Comparison of ENCODE assay signal across 1 cellular context in the genomic region with DNA sequence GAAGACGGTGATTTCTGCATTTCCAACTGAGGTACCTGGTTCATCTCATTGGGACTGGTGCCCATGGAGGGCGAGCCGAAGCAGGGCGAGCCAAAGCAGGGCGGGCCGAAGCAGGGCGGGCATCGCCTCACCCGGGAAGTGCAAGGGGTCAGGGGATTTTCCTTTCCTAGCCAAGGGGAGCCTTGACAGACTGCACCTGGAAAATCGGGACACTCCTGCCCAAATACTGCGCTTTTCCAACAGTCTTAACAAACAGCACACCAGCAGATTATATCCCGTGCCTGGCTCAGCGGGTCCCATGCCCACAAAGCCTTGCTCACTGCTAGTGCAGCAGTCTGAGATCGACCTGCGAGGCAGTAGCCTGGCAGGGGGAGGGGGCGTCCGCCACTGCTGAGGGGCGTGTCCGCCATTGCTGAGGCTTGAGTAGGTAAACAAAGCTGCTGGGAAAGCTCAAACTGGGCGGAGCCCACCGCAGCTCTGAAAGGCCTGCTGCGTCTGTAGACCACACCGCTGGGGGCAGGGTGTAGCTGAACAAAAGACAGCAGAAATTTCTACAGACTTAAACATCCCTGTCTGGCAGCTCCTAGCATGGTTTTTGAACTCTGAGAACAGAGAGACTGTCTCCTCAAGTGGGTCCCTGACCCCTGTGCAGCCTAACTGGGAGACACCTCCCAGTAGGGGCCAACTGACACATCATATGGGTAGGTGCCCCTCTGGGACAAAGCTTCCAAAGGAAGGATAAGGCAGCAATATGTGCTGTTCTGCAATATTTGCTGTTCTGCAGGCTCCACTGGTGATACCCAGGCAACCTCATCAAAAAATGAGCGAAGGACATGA.
TF ChIP-seq lines count a peak whose summit lies in the region.

No MANE protein-coding gene starts in this region.

TF ChIP-seq in HepG2, 621 proteins besides CTCF, POLR2A, EP300 and RAD21 (continued from another document and continues in another):
- TF ChIP-seq ZNF101 (CRISPR knock-in tag; IDR thresholded peaks at IDR 0.05; ENCODE audit: borderline replicate concordance, low read depth) (no peak), JDP2 (CRISPR knock-in tag; IDR thresholded peaks at IDR 0.05; ENCODE audit: borderline replicate concordance) (no peak), ZMYM2 (CRISPR knock-in tag; IDR thresholded peaks at IDR 0.05) (0 out of 2 replicates have a peak, but pooled peaks have one; percentile 61), ZNF790 (CRISPR knock-in tag; IDR thresholded peaks at IDR 0.05; ENCODE audit: borderline replicate concordance) (no peak), ZZZ3 (CRISPR knock-in tag; IDR thresholded peaks at IDR 0.05; ENCODE audit: borderline replicate concordance) (no peak), KMT2B (CRISPR knock-in tag; IDR thresholded peaks at IDR 0.05) (peak; percentile 79), DNMT1 (CRISPR knock-in tag; IDR thresholded peaks at IDR 0.05) (no peak), ZNF24 (IDR thresholded peaks at IDR 0.05) (no peak), PRPF4 (IDR thresholded peaks at IDR 0.05; ENCODE audit: low read depth, low read length, poor library complexity, severe bottlenecking) (peak; percentile 82), CBX1 (IDR thresholded peaks at IDR 0.05; ENCODE audit: low read depth) (no peak), ZNF468 (CRISPR knock-in tag; IDR thresholded peaks at IDR 0.05) (no peak), KAT2B (IDR thresholded peaks at IDR 0.05; ENCODE audit: borderline replicate concordance, low read depth, low read length) (no peak), SMYD3 (CRISPR knock-in tag; IDR thresholded peaks at IDR 0.05) (no peak), ZNF263 (CRISPR knock-in tag; IDR thresholded peaks at IDR 0.05) (no peak), ZNF619 (CRISPR knock-in tag; IDR thresholded peaks at IDR 0.05) (no peak), RARA (CRISPR knock-in tag; IDR thresholded peaks at IDR 0.05) (peak; percentile 23; the same call in 1 of the 2 replicates), MZF1 (CRISPR knock-in tag; IDR thresholded peaks at IDR 0.05; ENCODE audit: borderline replicate concordance) (no peak), ZNF232 (CRISPR knock-in tag; IDR thresholded peaks at IDR 0.05; ENCODE audit: borderline replicate concordance) (no peak), ZFP36 (IDR thresholded peaks at IDR 0.05; ENCODE audit: borderline replicate concordance, low read depth, low read length, partially characterized antibody) (no peak), FOXK1 (CRISPR knock-in tag; IDR thresholded peaks at IDR 0.05; ENCODE audit: borderline replicate concordance, low read depth) (peak; percentile 96), DPF2 (CRISPR knock-in tag; IDR thresholded peaks at IDR 0.05; ENCODE audit: borderline replicate concordance, low read depth) (0 out of 2 replicates have a peak, but pooled peaks have one; percentile 42), MAFG (CRISPR knock-in tag; IDR thresholded peaks at IDR 0.05) (no peak), ZNF296 (CRISPR knock-in tag; conservative IDR thresholded peaks at IDR 0.05) (peak; percentile 80; the same call in 1 of the 2 replicates), KDM2A (CRISPR knock-in tag; IDR thresholded peaks at IDR 0.05; ENCODE audit: borderline replicate concordance, low read depth) (peak; percentile 85), CREM (IDR thresholded peaks at IDR 0.05) (0 out of 2 replicates have a peak, but pooled peaks have one; percentile 38), CREM (CRISPR knock-in tag; IDR thresholded peaks at IDR 0.05) (no peak), ETV5 (CRISPR knock-in tag; IDR thresholded peaks at IDR 0.05; ENCODE audit: borderline replicate concordance) (no peak), ZNF335 (CRISPR knock-in tag; IDR thresholded peaks at IDR 0.05) (no peak), TP53 (CRISPR knock-in tag; conservative IDR thresholded peaks at IDR 0.05) (no peak), ZNF207 (IDR thresholded peaks at IDR 0.05; ENCODE audit: borderline replicate concordance) (no peak), KAT8 (CRISPR knock-in tag; IDR thresholded peaks at IDR 0.05) (peak; percentile 63; the same call in 1 of the 2 replicates)
- TF ChIP-seq, protein P1, sequence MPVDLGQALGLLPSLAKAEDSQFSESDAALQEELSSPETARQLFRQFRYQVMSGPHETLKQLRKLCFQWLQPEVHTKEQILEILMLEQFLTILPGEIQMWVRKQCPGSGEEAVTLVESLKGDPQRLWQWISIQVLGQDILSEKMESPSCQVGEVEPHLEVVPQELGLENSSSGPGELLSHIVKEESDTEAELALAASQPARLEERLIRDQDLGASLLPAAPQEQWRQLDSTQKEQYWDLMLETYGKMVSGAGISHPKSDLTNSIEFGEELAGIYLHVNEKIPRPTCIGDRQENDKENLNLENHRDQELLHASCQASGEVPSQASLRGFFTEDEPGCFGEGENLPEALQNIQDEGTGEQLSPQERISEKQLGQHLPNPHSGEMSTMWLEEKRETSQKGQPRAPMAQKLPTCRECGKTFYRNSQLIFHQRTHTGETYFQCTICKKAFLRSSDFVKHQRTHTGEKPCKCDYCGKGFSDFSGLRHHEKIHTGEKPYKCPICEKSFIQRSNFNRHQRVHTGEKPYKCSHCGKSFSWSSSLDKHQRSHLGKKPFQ (CRISPR knock-in tag; IDR thresholded peaks at IDR 0.05; ENCODE audit: insufficient replicate concordance) = no peak
- TF ChIP-seq, protein P2, sequence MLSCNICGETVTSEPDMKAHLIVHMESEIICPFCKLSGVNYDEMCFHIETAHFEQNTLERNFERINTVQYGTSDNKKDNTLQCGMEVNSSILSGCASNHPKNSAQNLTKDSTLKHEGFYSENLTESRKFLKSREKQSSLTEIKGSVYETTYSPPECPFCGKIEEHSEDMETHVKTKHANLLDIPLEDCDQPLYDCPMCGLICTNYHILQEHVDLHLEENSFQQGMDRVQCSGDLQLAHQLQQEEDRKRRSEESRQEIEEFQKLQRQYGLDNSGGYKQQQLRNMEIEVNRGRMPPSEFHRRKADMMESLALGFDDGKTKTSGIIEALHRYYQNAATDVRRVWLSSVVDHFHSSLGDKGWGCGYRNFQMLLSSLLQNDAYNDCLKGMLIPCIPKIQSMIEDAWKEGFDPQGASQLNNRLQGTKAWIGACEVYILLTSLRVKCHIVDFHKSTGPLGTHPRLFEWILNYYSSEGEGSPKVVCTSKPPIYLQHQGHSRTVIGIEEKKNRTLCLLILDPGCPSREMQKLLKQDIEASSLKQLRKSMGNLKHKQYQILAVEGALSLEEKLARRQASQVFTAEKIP (CRISPR knock-in tag; IDR thresholded peaks at IDR 0.05; ENCODE audit: borderline replicate concordance) = no peak
- TF ChIP-seq, protein P3, sequence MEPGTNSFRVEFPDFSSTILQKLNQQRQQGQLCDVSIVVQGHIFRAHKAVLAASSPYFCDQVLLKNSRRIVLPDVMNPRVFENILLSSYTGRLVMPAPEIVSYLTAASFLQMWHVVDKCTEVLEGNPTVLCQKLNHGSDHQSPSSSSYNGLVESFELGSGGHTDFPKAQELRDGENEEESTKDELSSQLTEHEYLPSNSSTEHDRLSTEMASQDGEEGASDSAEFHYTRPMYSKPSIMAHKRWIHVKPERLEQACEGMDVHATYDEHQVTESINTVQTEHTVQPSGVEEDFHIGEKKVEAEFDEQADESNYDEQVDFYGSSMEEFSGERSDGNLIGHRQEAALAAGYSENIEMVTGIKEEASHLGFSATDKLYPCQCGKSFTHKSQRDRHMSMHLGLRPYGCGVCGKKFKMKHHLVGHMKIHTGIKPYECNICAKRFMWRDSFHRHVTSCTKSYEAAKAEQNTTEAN (CRISPR knock-in tag; conservative IDR thresholded peaks at IDR 0.05) = no peak
- TF ChIP-seq, protein P4, sequence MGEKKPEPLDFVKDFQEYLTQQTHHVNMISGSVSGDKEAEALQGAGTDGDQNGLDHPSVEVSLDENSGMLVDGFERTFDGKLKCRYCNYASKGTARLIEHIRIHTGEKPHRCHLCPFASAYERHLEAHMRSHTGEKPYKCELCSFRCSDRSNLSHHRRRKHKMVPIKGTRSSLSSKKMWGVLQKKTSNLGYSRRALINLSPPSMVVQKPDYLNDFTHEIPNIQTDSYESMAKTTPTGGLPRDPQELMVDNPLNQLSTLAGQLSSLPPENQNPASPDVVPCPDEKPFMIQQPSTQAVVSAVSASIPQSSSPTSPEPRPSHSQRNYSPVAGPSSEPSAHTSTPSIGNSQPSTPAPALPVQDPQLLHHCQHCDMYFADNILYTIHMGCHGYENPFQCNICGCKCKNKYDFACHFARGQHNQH (CRISPR knock-in tag; IDR thresholded peaks at IDR 0.05) = peak; percentile 81
- TF ChIP-seq, protein P5, sequence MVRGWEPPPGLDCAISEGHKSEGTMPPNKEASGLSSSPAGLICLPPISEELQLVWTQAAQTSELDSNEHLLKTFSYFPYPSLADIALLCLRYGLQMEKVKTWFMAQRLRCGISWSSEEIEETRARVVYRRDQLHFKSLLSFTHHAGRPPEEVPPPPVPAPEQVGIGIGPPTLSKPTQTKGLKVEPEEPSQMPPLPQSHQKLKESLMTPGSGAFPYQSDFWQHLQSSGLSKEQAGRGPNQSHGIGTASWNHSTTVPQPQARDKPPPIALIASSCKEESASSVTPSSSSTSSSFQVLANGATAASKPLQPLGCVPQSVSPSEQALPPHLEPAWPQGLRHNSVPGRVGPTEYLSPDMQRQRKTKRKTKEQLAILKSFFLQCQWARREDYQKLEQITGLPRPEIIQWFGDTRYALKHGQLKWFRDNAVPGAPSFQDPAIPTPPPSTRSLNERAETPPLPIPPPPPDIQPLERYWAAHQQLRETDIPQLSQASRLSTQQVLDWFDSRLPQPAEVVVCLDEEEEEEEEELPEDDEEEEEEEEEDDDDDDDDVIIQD (CRISPR knock-in tag; IDR thresholded peaks at IDR 0.05; ENCODE audit: low read depth) = peak; percentile 94
- TF ChIP-seq, protein P6, sequence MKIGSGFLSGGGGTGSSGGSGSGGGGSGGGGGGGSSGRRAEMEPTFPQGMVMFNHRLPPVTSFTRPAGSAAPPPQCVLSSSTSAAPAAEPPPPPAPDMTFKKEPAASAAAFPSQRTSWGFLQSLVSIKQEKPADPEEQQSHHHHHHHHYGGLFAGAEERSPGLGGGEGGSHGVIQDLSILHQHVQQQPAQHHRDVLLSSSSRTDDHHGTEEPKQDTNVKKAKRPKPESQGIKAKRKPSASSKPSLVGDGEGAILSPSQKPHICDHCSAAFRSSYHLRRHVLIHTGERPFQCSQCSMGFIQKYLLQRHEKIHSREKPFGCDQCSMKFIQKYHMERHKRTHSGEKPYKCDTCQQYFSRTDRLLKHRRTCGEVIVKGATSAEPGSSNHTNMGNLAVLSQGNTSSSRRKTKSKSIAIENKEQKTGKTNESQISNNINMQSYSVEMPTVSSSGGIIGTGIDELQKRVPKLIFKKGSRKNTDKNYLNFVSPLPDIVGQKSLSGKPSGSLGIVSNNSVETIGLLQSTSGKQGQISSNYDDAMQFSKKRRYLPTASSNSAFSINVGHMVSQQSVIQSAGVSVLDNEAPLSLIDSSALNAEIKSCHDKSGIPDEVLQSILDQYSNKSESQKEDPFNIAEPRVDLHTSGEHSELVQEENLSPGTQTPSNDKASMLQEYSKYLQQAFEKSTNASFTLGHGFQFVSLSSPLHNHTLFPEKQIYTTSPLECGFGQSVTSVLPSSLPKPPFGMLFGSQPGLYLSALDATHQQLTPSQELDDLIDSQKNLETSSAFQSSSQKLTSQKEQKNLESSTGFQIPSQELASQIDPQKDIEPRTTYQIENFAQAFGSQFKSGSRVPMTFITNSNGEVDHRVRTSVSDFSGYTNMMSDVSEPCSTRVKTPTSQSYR (CRISPR knock-in tag; IDR thresholded peaks at IDR 0.05; ENCODE audit: borderline replicate concordance) = peak; percentile 96
- TF ChIP-seq, protein P7, sequence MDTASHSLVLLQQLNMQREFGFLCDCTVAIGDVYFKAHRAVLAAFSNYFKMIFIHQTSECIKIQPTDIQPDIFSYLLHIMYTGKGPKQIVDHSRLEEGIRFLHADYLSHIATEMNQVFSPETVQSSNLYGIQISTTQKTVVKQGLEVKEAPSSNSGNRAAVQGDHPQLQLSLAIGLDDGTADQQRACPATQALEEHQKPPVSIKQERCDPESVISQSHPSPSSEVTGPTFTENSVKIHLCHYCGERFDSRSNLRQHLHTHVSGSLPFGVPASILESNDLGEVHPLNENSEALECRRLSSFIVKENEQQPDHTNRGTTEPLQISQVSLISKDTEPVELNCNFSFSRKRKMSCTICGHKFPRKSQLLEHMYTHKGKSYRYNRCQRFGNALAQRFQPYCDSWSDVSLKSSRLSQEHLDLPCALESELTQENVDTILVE (CRISPR knock-in tag; IDR thresholded peaks at IDR 0.05) = no peak
- TF ChIP-seq, protein P8, sequence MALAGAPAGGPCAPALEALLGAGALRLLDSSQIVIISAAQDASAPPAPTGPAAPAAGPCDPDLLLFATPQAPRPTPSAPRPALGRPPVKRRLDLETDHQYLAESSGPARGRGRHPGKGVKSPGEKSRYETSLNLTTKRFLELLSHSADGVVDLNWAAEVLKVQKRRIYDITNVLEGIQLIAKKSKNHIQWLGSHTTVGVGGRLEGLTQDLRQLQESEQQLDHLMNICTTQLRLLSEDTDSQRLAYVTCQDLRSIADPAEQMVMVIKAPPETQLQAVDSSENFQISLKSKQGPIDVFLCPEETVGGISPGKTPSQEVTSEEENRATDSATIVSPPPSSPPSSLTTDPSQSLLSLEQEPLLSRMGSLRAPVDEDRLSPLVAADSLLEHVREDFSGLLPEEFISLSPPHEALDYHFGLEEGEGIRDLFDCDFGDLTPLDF (CRISPR knock-in tag; IDR thresholded peaks at IDR 0.05) = no peak
- TF ChIP-seq, protein P9, sequence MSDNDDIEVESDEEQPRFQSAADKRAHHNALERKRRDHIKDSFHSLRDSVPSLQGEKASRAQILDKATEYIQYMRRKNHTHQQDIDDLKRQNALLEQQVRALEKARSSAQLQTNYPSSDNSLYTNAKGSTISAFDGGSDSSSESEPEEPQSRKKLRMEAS (IDR thresholded peaks at IDR 0.05) = 0 out of 2 replicates have a peak, but pooled peaks have one; percentile 31
- TF ChIP-seq, protein P10, sequence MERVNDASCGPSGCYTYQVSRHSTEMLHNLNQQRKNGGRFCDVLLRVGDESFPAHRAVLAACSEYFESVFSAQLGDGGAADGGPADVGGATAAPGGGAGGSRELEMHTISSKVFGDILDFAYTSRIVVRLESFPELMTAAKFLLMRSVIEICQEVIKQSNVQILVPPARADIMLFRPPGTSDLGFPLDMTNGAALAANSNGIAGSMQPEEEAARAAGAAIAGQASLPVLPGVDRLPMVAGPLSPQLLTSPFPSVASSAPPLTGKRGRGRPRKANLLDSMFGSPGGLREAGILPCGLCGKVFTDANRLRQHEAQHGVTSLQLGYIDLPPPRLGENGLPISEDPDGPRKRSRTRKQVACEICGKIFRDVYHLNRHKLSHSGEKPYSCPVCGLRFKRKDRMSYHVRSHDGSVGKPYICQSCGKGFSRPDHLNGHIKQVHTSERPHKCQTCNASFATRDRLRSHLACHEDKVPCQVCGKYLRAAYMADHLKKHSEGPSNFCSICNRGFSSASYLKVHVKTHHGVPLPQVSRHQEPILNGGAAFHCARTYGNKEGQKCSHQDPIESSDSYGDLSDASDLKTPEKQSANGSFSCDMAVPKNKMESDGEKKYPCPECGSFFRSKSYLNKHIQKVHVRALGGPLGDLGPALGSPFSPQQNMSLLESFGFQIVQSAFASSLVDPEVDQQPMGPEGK (CRISPR knock-in tag; IDR thresholded peaks at IDR 0.05) = peak; percentile 71
- TF ChIP-seq, protein P11, sequence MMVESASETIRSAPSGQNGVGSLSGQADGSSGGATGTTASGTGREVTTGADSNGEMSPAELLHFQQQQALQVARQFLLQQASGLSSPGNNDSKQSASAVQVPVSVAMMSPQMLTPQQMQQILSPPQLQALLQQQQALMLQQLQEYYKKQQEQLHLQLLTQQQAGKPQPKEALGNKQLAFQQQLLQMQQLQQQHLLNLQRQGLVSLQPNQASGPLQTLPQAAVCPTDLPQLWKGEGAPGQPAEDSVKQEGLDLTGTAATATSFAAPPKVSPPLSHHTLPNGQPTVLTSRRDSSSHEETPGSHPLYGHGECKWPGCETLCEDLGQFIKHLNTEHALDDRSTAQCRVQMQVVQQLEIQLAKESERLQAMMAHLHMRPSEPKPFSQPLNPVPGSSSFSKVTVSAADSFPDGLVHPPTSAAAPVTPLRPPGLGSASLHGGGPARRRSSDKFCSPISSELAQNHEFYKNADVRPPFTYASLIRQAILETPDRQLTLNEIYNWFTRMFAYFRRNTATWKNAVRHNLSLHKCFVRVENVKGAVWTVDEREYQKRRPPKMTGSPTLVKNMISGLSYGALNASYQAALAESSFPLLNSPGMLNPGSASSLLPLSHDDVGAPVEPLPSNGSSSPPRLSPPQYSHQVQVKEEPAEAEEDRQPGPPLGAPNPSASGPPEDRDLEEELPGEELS (CRISPR knock-in tag; IDR thresholded peaks at IDR 0.05) = peak; percentile 79
